In the genomic region with DNA sequence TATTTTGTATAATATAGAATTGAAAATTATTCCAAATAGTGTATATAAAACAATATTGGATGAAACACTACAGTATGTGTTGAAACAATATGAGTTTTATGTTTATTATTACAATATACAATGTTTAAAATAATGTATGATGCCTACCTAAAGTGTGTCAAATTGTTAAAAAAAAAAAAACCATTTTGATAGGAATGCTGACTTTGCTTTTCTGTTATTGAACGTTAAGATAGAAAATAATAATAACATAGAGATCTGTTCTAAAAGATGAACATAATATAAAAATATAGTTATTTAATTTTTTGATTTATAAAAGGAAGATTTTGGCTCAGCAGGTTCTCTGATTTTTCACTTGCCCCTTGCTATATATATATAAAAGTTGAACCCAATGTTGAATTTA, we compare ENCODE assay signal across 25 cellular contexts.
"Had no signal": no experiment of that assay in that cellular context is flagged by ENCODE, and none has a peak within 500 bp of the region (broad histone marks: within the 10 kb centered on the region; RNA-seq: fewer than 3 reads in every experiment).

No MANE protein-coding gene starts in this region.

- H3K4me3 ChIP-seq: hepatocyte, left ventricle myocardium inferior, lung, pancreas, prostate gland, sigmoid colon, smooth muscle cell, stomach, testis, thyroid gland, transverse colon, upper lobe of left lung, vagina had no signal

- H3K4me2 ChIP-seq: hepatocyte, smooth muscle cell had no signal

- H3K36me3 ChIP-seq: left ventricle myocardium inferior, pancreas, prostate gland, sigmoid colon, stomach, thyroid gland, transverse colon, upper lobe of left lung, vagina had no signal

- ATAC-seq: naive thymus-derived CD8-positive, alpha-beta T cell; pancreas; right cardiac atrium; stimulated activated memory B cell treated with anti-CD40 and anti-IgM and Interleukin-4, amounts not matched to agents 10 μg/mL and 1 μg/mL and 100 μg/mL, for 72 hours; stimulated activated naive CD8-positive, alpha-beta T cell treated with anti-CD3 and anti-CD28 coated beads, Interleukin-15, Interleukin-2, amounts not matched to agents 100 U/mL and 50 U/mL, for 24 hours had no signal

- H2AFZ ChIP-seq: hepatocyte had no signal

- H3K9me3 ChIP-seq: pancreas, prostate gland, sigmoid colon, stomach, testis, thyroid gland, transverse colon, upper lobe of left lung, vagina had no signal

- H3K79me2 ChIP-seq: hepatocyte had no signal

- DNase-seq: islet precursor cell; left ventricle myocardium inferior; naive thymus-derived CD8-positive, alpha-beta T cell; nucleus accumbens; pancreas; posterior cingulate gyrus; retina; right cardiac atrium; sigmoid colon; stimulated activated CD4-positive, alpha-beta T cell treated with anti-CD3 and anti-CD28 coated beads, Interleukin-1b, Interleukin-23, amount 100 ng/mL, for 48 hours; stimulated activated CD4-positive, alpha-beta T cell treated with anti-CD3 and anti-CD28 coated beads, Interleukin-2, amount 100 ng/mL, for 48 hours; stimulated activated CD4-positive, alpha-beta T cell treated with anti-CD3 and anti-CD28 coated beads, Interleukin-4, amount 100 ng/mL, for 4 hours; stimulated activated CD8-positive, alpha-beta memory T cell treated with anti-CD3 and anti-CD28 coated beads, Interleukin-4, amount 100 ng/mL, for 48 hours; stimulated activated naive CD8-positive, alpha-beta T cell treated with anti-CD3 and anti-CD28 coated beads, Interleukin-15, Interleukin-2, amounts not matched to agents 100 U/mL and 50 U/mL, for 24 hours; stomach; testis; thyroid gland; transverse colon; upper lobe of left lung had no signal

- H3K27me3 ChIP-seq: hepatocyte, pancreas, sigmoid colon, stomach, testis, thyroid gland, transverse colon, upper lobe of left lung, vagina had no signal

- H3K27ac ChIP-seq: hepatocyte, left ventricle myocardium inferior, pancreas, prostate gland, sigmoid colon, stomach, testis, thyroid gland, transverse colon, upper lobe of left lung, vagina had no signal

- H3K4me1 ChIP-seq: left ventricle myocardium inferior, pancreas, prostate gland, sigmoid colon, stomach, testis, thyroid gland, transverse colon, upper lobe of left lung, vagina had no signal
